In genomic region chr7:16727736-16728135, GRCh38 we compare ENCODE assay signal across 13 cellular contexts. TPM values are rescaled to one million over a fixed set of nuclear protein-coding genes. Genes with fewer than 3 reads are reported as not detected.
DNase-seq lines count a peak whose midpoint lies in the region; ATAC-seq and TF ChIP-seq lines count a peak whose summit lies in the region.
"Had no signal": no experiment of that assay in that cellular context is flagged by ENCODE, and none has a peak within 500 bp of the region (broad histone marks: within the 10 kb centered on the region; RNA-seq: fewer than 3 reads in every experiment).

No MANE protein-coding gene starts in this region.

- no peaks in the 10 kb centered on the region for H3K4me1 ChIP-seq in foreskin keratinocyte
- H3K4me1 ChIP-seq: BE2C had no signal

- no peak overlapping the region for H3K4me3 Mint-ChIP-seq in activated T-cell treated with anti-CD3 and anti-CD28 coated beads, Interleukin-2, amount 50 U/mL, for 4 hours
- H3K4me3 Mint-ChIP-seq: CD4-positive, alpha-beta memory T cell; H9 had no signal

- intact Hi-C loops in Right ventricle myocardium inferior (cut with DNase I) = no loop called here

- no peaks in the 10 kb centered on the region for H3K36me3 ChIP-seq in brain microvascular endothelial cell (replicated peaks)
- H3K36me3 ChIP-seq: BE2C had no signal

- no peak overlapping the region for H3K4me3 ChIP-seq in brain microvascular endothelial cell (ENCODE audit: low read depth, low read length)

- H3K36me3 Mint-ChIP-seq in activated T-cell treated with anti-CD3 and anti-CD28 coated beads, Interleukin-2, amount 50 U/mL, for 4 hours (ENCODE audit: insufficient read depth) = peaks cover 9% of the 10 kb centered on the region

- H3K9me3 Mint-ChIP-seq in activated T-cell treated with anti-CD3 and anti-CD28 coated beads, Interleukin-2, amount 50 U/mL, for 4 hours = no peaks in the 10 kb centered on the region
- H3K9me3 Mint-ChIP-seq: CD4-positive, alpha-beta memory T cell; H9 had no signal

- H3K27me3 ChIP-seq in brain microvascular endothelial cell (replicated peaks) (no peaks in the 10 kb centered on the region), foreskin keratinocyte (no peaks in the 10 kb centered on the region)
- H3K27me3 ChIP-seq: BE2C had no signal

- H3K27ac ChIP-seq in brain microvascular endothelial cell (no peak overlapping the region), foreskin keratinocyte (no peak overlapping the region)
- H3K27ac ChIP-seq: C4-2B had no signal

- H3K4me1 Mint-ChIP-seq in activated T-cell treated with anti-CD3 and anti-CD28 coated beads, Interleukin-2, amount 50 U/mL, for 4 hours (ENCODE audit: low read depth) = no peaks in the 10 kb centered on the region
- H3K4me1 Mint-ChIP-seq: CD4-positive, alpha-beta memory T cell; H9 had no signal

- peak; percentile 32 for DNase-seq in ELR (ENCODE audit: low read depth)
- peak; percentile 25 for DNase-seq in RPMI7951 (ENCODE audit: low read depth)
- DNase-seq in brain microvascular endothelial cell = peak; percentile 65
- peak in 1 of 2 donors; percentile 22 for DNase-seq in foreskin keratinocyte
- DNase-seq in Right ventricle myocardium inferior (ENCODE audit: missing footprints) = no peak
- DNase-seq in activated T-cell treated with anti-CD3 and anti-CD28 coated beads, Interleukin-2, amount 50 U/mL, for 4 hours = no peak
- DNase-seq: BE2C; CD4-positive, alpha-beta memory T cell; DND-41; GOT3; H9 had no signal

- TF ChIP-seq CTCF in brain microvascular endothelial cell (IDR thresholded peaks at IDR 0.05; ENCODE audit: low read depth, low read length, missing control alignments) (no peak), foreskin keratinocyte (conservative IDR thresholded peaks at IDR 0.05) (no peak)

- in situ Hi-C loops in brain microvascular endothelial cell (cut with HindIII; ENCODE audit: low pct_ligation_motif_present, low sequenced_read_pairs) = no loop called here

- ATAC-seq in foreskin keratinocyte = peak; percentile 41
- ATAC-seq in HG03460 (IDR thresholded peaks at IDR 0.05; ENCODE audit: unreplicated experiment) = no peak
- ATAC-seq in Right ventricle myocardium inferior = no peak
- no peak for ATAC-seq in activated T-cell treated with anti-CD3 and anti-CD28 coated beads, Interleukin-2, amount 50 U/mL, for 4 hours

- no peaks in the 10 kb centered on the region for H3K27me3 Mint-ChIP-seq in activated T-cell treated with anti-CD3 and anti-CD28 coated beads, Interleukin-2, amount 50 U/mL, for 4 hours (ENCODE audit: low read depth)
- H3K27me3 Mint-ChIP-seq: CD4-positive, alpha-beta memory T cell had no signal

RNA-seq across cellular contexts. Expression of gene TSPAN13, which starts 25.8 kb away (rescaled TPM):
- 4.4 and 5.5 TPM in 2 replicates for total RNA-seq in RPMI7951 (2014; rRNA removed; shearing (Covaris generic))
- total RNA-seq in foreskin keratinocyte = 22.5 and 35.7 TPM in 2 replicates
- polyA plus RNA-seq in foreskin keratinocyte = 16.9 and 25.7 TPM in 2 replicates
- 16.7 TPM for total RNA-seq in Right ventricle myocardium inferior
- 1 to 10 TPM; 3.5 to 4.7 (median 4.0) TPM for total RNA-seq in activated T-cell treated with anti-CD3 and anti-CD28 coated beads, Interleukin-2, amount 50 U/mL, for 4 hours
- total RNA-seq: CD4-positive, alpha-beta memory T cell had no signal

Comparison
In these comparisons a context has a peak if more than half of its experiments do, and no peak if none do; other contexts are left out.
1. DNase-seq: peak in ELR (single experiment), RPMI7951 (single experiment) and brain microvascular endothelial cell (single experiment); none in Right ventricle myocardium inferior (single experiment) and activated T-cell treated with anti-CD3 and anti-CD28 coated beads, Interleukin-2, amount 50 U/mL, for 4 hours (single experiment).